8 cellular contexts compared by ENCODE assay signal in the genomic region with DNA sequence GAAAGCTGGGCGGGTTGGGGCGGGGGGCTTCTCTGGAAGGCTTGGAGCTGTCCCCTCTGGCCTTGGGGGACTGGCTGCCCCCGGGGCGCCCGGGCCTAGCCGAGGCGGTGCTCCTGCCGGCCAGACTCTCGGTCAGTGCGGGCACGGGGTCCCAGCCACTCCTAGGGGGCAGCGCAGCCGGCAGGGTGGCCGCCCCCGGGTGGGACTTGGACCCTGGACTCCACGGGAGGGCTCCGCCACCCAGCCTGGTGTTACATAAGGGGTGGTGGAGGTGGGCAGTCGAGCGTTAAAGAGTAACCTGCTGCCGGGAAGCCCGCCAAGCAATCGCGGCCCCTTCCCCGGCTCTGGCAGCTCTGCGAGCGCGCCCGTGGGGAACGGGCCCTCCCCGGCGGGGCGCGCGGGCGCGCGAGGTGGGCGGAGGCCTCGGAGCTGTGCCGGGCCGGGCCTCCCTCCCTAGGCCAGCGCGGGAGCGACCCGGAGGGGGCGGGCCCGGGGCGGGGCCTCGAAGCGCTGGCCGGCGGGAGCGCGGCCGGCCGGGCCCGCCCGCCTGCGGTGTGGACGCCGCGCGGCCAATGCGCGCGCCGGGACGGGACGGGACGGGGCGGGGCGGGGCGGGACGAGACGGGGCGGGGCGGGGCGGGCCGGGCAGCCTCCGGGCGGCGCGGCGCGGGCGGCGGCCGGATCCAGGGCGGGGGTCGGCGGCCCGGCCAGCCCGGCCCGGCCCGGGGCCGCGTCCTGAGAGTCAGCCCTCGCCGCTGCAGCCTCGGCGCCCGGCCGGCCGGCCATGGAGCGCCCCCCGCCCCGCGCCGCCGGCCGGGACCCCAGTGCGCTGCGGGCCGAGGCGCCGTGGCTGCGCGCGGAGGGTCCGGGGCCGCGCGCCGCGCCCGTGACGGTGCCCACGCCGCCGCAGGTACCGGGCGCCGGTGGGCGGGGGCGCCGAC. TPM values are rescaled to one million over a fixed set of nuclear protein-coding genes. Genes with fewer than 3 reads are reported as not detected.
DNase-seq lines count a peak whose midpoint lies in the region; ATAC-seq, FAIRE-seq and TF ChIP-seq lines count a peak whose summit lies in the region.

SLC2A4RG (plus strand) TSS at position 648 of the 941 bp plus-strand sequence; CDS start at position 785, 137 bp downstream.

- peak; percentile 37 for DNase-seq in DMS 273 treated with DMSO at 0.1 percent for 48 hours (lab: John Stamatoyannopoulos, UW)
- DNase-seq in LoVo (ENCODE audit: low spot score): peak; percentile 78
- peak; percentile 79 for DNase-seq in SW480 (ENCODE audit: low spot score)
- peak; percentile 34 for DNase-seq in astrocyte (ENCODE audit: low read depth)
- DNase-seq in left ventricle myocardium inferior: peak; percentile 84
- peak; percentile 68 to 87 for DNase-seq in trophoblast cell

- peak within 1 kb of the TSS; percentile 86 for H4K91ac ChIP-seq in trophoblast cell (ENCODE audit: low read depth, low read length)

- peaks cover 37% of the 10 kb centered on the region for H4K20me1 ChIP-seq in astrocyte (ENCODE audit: insufficient read depth, low read length)

- no peaks in the 10 kb centered on the region for H3K9me3 ChIP-seq in astrocyte (ENCODE audit: insufficient read depth, low read depth, low read length)
- no peaks in the 10 kb centered on the region for H3K9me3 ChIP-seq in left ventricle myocardium inferior (replicated peaks)
- no peaks in the 10 kb centered on the region for H3K9me3 ChIP-seq in trophoblast cell (ENCODE audit: insufficient read depth, low read depth, low read length)

- peak within 1 kb of the TSS; percentile 83 for H3K9ac ChIP-seq in astrocyte (ENCODE audit: low read length)
- peak within 1 kb of the TSS; percentile 77 for H3K9ac ChIP-seq in trophoblast cell (ENCODE audit: low read length)

- H3K4me2 ChIP-seq in astrocyte (ENCODE audit: low read length) (peak within 1 kb of the TSS; percentile 98), trophoblast cell (ENCODE audit: low read length) (peak within 1 kb of the TSS; percentile 95)

- H3K4me1 ChIP-seq in astrocyte (ENCODE audit: insufficient read depth, low read length): peaks cover 15% of the 10 kb centered on the region
- H3K4me1 ChIP-seq in left ventricle myocardium inferior: peaks cover 51% of the 10 kb centered on the region
- H3K4me1 ChIP-seq in trophoblast cell (ENCODE audit: control insufficient read depth in 1 of 2, insufficient read depth in 2 of 2, low read length in 2 of 2): peaks cover 16% of the 10 kb centered on the region in 2 experiments

- H2BK12ac ChIP-seq in trophoblast cell (ENCODE audit: low read length): peak within 1 kb of the TSS; percentile 39

- no peaks in the 10 kb centered on the region for H3K4me1 Mint-ChIP-seq in astrocyte (ENCODE audit: low read depth, unreplicated experiment)

- H2AFZ ChIP-seq in astrocyte (ENCODE audit: low read depth, low read length): peak within 1 kb of the TSS; percentile 18
- peak within 1 kb of the TSS; percentile 89 for H2AFZ ChIP-seq in trophoblast cell (ENCODE audit: insufficient read depth, low read length, poor library complexity)

- peak within 1 kb of the TSS; percentile 66 for H3K4me3 Mint-ChIP-seq in astrocyte (ENCODE audit: unreplicated experiment)

- no peak within 1 kb of the TSS for H3K23ac ChIP-seq in trophoblast cell (ENCODE audit: low read length)

- peak within 1 kb of the TSS; percentile 75 for H4K8ac ChIP-seq in trophoblast cell (ENCODE audit: low read depth, low read length)

- H2BK5ac ChIP-seq in trophoblast cell (ENCODE audit: low read depth, low read length, poor library complexity): peak within 1 kb of the TSS; percentile 83

- peak within 1 kb of the TSS; percentile 82 for H2AK5ac ChIP-seq in trophoblast cell (ENCODE audit: low read length)

- H3K14ac ChIP-seq in trophoblast cell (ENCODE audit: low read length): peak within 1 kb of the TSS; percentile 89

- H3K79me2 ChIP-seq in astrocyte (ENCODE audit: insufficient read depth, low read length) (peaks cover 8% of the 10 kb centered on the region), trophoblast cell (ENCODE audit: control insufficient read depth, insufficient read depth, low read length, poor library complexity) (peaks cover 7% of the 10 kb centered on the region)

- H2BK120ac ChIP-seq in trophoblast cell (ENCODE audit: insufficient read depth, low read length, poor library complexity): peak within 1 kb of the TSS; percentile 88

- ATAC-seq in GM21529 (IDR thresholded peaks at IDR 0.05; ENCODE audit: unreplicated experiment): peak; percentile 48
- no peak for ATAC-seq in HG03565 (IDR thresholded peaks at IDR 0.05; ENCODE audit: unreplicated experiment)

- TF ChIP-seq CTCF in astrocyte (IDR thresholded peaks at IDR 0.05; ENCODE audit: insufficient read depth, low read depth, low read length) (no peak), left ventricle myocardium inferior (IDR thresholded peaks at IDR 0.05; ENCODE audit: borderline replicate concordance) (no peak)

- no peaks in the 10 kb centered on the region for H3K27me3 Mint-ChIP-seq in astrocyte (ENCODE audit: low read depth, unreplicated experiment)

- intact Hi-C loops in left ventricle myocardium inferior (cut with micrococcal nuclease): no loop called here

- FAIRE-seq in astrocyte (lab: Jason Lieb, UNC): no peak

- H3K36me3 ChIP-seq in astrocyte (ENCODE audit: insufficient read depth, low read length): no peaks in the 10 kb centered on the region
- peaks cover 45% of the 10 kb centered on the region for H3K36me3 ChIP-seq in left ventricle myocardium inferior
- peaks cover 44 to 47% of the 10 kb centered on the region in 2 experiments for H3K36me3 ChIP-seq in trophoblast cell (ENCODE audit: control insufficient read depth in 1 of 2, insufficient read depth in 2 of 2, low read length in 2 of 2)

- no peaks in the 10 kb centered on the region for H3K27me3 ChIP-seq in astrocyte (ENCODE audit: insufficient read depth, low read length)
- H3K27me3 ChIP-seq in left ventricle myocardium inferior (ENCODE audit: low read depth): no peaks in the 10 kb centered on the region
- no peaks in the 10 kb centered on the region for H3K27me3 ChIP-seq in trophoblast cell (ENCODE audit: insufficient read depth, low read length)

- H3K18ac ChIP-seq in trophoblast cell (ENCODE audit: low read length): peak within 1 kb of the TSS; percentile 86

- H3K4me3 ChIP-seq in astrocyte (ENCODE audit: insufficient read depth, low read depth, low read length): peak within 1 kb of the TSS; percentile 74
- peak within 1 kb of the TSS; percentile 81 for H3K4me3 ChIP-seq in left ventricle myocardium inferior
- H3K4me3 ChIP-seq in trophoblast cell (ENCODE audit: low read depth, low read length): peak within 1 kb of the TSS; percentile 78

- no peaks in the 10 kb centered on the region for H3K9me3 Mint-ChIP-seq in astrocyte (ENCODE audit: unreplicated experiment)

- peaks cover 4% of the 10 kb centered on the region for H3K36me3 Mint-ChIP-seq in astrocyte (ENCODE audit: low read depth, unreplicated experiment)

- H3K27ac Mint-ChIP-seq in astrocyte (ENCODE audit: unreplicated experiment): no peak within 1 kb of the TSS

- H3K79me1 ChIP-seq in trophoblast cell (ENCODE audit: low read length): peaks cover 15% of the 10 kb centered on the region

- peak within 1 kb of the TSS; percentile 57 for H3K4ac ChIP-seq in trophoblast cell (ENCODE audit: low read depth, low read length)

- H4K12ac ChIP-seq in trophoblast cell (ENCODE audit: low read depth, low read length): peak within 1 kb of the TSS; percentile 76

- H3K27ac ChIP-seq in astrocyte (ENCODE audit: low read depth, low read length) (peak within 1 kb of the TSS; percentile 65), left ventricle myocardium inferior (replicated peaks) (peak within 1 kb of the TSS; percentile 98), trophoblast cell (ENCODE audit: low read depth, low read length) (peak within 1 kb of the TSS; percentile 77)

- no CpG with 5 or more reads among the region's 136 CpGs for WGBS in trophoblast cell (ENCODE audit: extremely low coverage, insufficient coverage, insufficient read length)

RNA-seq across cellular contexts. Expression of gene SLC2A4RG, which starts in this region (rescaled TPM):
- 65.6 and 68.3 TPM in 2 replicates for total RNA-seq in astrocyte
- 79.2 TPM for total RNA-seq in left ventricle myocardium inferior
- polyA plus RNA-seq in trophoblast cell (2013): 79.0 and 79.6 TPM in 2 replicates

Comparison
In these comparisons a context has a peak if more than half of its experiments do, and no peak if none do; other contexts are left out.
1. DNase-seq: peak in every context shown above with its lines; median percentile 84 in left ventricle myocardium inferior; 79 in SW480; 78 in LoVo; 78 in trophoblast cell; 37 in DMS 273 treated with DMSO at 0.1 percent for 48 hours; 34 in astrocyte.